26 cellular contexts compared by ENCODE assay signal in genomic region chr4:66853845-66854244, GRCh38.
"Had no signal": no experiment of that assay in that cellular context is flagged by ENCODE, and none has a peak within 500 bp of the region (broad histone marks: within the 10 kb centered on the region; RNA-seq: fewer than 3 reads in every experiment).

No MANE protein-coding gene starts in this region.

- H3K9me3 ChIP-seq: neutrophil, psoas muscle, right lobe of liver, sigmoid colon, spleen, thoracic aorta, thyroid gland, tibial nerve, upper lobe of right lung, uterus had no signal

- H3K9ac ChIP-seq: parathyroid adenoma had no signal

- H3K4me1 ChIP-seq: parathyroid adenoma, psoas muscle, right lobe of liver, sigmoid colon, spleen, stomach, thyroid gland, tibial nerve, upper lobe of right lung, uterus had no signal

- DNase-seq: naive B cell; naive thymus-derived CD8-positive, alpha-beta T cell; nephron progenitor cell; nucleus accumbens; posterior cingulate gyrus; psoas muscle; right cardiac atrium; right lobe of liver; sigmoid colon; spleen; stimulated activated CD4-positive, alpha-beta T cell treated with anti-CD3 and anti-CD28 coated beads, Interleukin-12 subunit alpha, Interleukin-12 subunit beta, amount 100 ng/mL, for 4 hours; stimulated activated CD4-positive, alpha-beta T cell treated with anti-CD3 and anti-CD28 coated beads, Interleukin-1b, Interleukin-23, amount 100 ng/mL, for 48 hours; stimulated activated CD4-positive, alpha-beta T cell treated with anti-CD3 and anti-CD28 coated beads, Interleukin-2, amount 100 ng/mL, for 48 hours; stimulated activated CD4-positive, alpha-beta T cell treated with anti-CD3 and anti-CD28 coated beads, Interleukin-4, amount 100 ng/mL, for 24 hours; stimulated activated naive B cell treated with anti-CD40 and anti-IgM and Interleukin-4, amounts not matched to agents 10 μg/mL and 1 μg/mL and 100 μg/mL, for 72 hours; stimulated activated naive CD4-positive, alpha-beta T cell treated with Interleukin-2 at 50 U/mL for 16 hours; stomach; thyroid gland; trophoblast cell; upper lobe of right lung; uterus had no signal

- H3K4me3 ChIP-seq: psoas muscle, right lobe of liver, sigmoid colon, smooth muscle cell, spleen, stomach, thoracic aorta, thyroid gland, tibial nerve, upper lobe of right lung, uterus had no signal

- H3K27me3 ChIP-seq: neutrophil, right lobe of liver, sigmoid colon, spleen, stomach, thyroid gland, tibial nerve, upper lobe of right lung, uterus had no signal

- H3K36me3 ChIP-seq: neutrophil, right lobe of liver, sigmoid colon, spleen, stomach, thoracic aorta, thyroid gland, tibial nerve, upper lobe of right lung, uterus had no signal

- H3K27ac ChIP-seq: neutrophil, parathyroid adenoma, psoas muscle, right lobe of liver, sigmoid colon, spleen, stomach, thoracic aorta, thyroid gland, tibial nerve, upper lobe of right lung, uterus had no signal
